Comparison of ENCODE assay signal across 13 cellular contexts in genomic region chr11:133745791-133746190, GRCh38.
DNase-seq lines count a peak whose midpoint lies in the region; TF ChIP-seq lines count a peak whose summit lies in the region.
"Had no signal": no experiment of that assay in that cellular context is flagged by ENCODE, and none has a peak within 500 bp of the region (broad histone marks: within the 10 kb centered on the region; RNA-seq: fewer than 3 reads in every experiment).

No MANE protein-coding gene starts in this region.

- H3K4me3 ChIP-seq in BLaER1 (no peak overlapping the region), sigmoid colon (no peak overlapping the region), Karpas-422 (ENCODE audit: low read length) (no peak overlapping the region)
- H3K4me3 ChIP-seq: HAP-1 had no signal

- H3K36me3 ChIP-seq in BLaER1 (no peaks in the 10 kb centered on the region), sigmoid colon (no peaks in the 10 kb centered on the region), Karpas-422 (ENCODE audit: insufficient read depth, low read length) (no peaks in the 10 kb centered on the region)
- H3K36me3 ChIP-seq: BE2C, HAP-1 had no signal

- H3K27ac ChIP-seq in BLaER1 (peak overlapping the region; percentile 85), sigmoid colon (no peak overlapping the region), Karpas-422 (ENCODE audit: low read length) (no peak overlapping the region)

- DNase-seq in DMS 273 treated with DMSO at 0.1 percent for 48 hours (lab: John Stamatoyannopoulos, UW) (peak; percentile 32), superior temporal gyrus (ENCODE audit: extremely low spot score) (peak; percentile 48), sigmoid colon (no peak), Karpas-422 (no peak), GF-D8 (lab: John Stamatoyannopoulos, UW) (no peak)
- DNase-seq: BE2C; Caco-2; CD8-positive, alpha-beta memory T cell; DMS79 had no signal

- peak overlapping the region in 4 of 5 experiments; percentile 34 to 97 (median 74) for H3K27ac Mint-ChIP-seq in brain
- H3K27ac Mint-ChIP-seq: CD8-positive, alpha-beta memory T cell; IgD-negative memory B cell had no signal

- H4K20me1 ChIP-seq in BLaER1 (no peaks in the 10 kb centered on the region), Karpas-422 (ENCODE audit: insufficient read depth, low read depth, low read length) (no peaks in the 10 kb centered on the region)

- no peaks in the 10 kb centered on the region for H3K36me3 Mint-ChIP-seq in brain
- H3K36me3 Mint-ChIP-seq: CD8-positive, alpha-beta memory T cell; IgD-negative memory B cell had no signal

- intact Hi-C loops in sigmoid colon (cut with DNase I): no loop called here

- peak overlapping the region; percentile 53; the same call in 1 of the 2 replicates for H3K9ac ChIP-seq in BLaER1
- H3K9ac ChIP-seq in Karpas-422 (ENCODE audit: low read length): no peak overlapping the region

- no peaks in the 10 kb centered on the region for H3K27me3 Mint-ChIP-seq in brain

- no peaks in the 10 kb centered on the region for H3K79me2 ChIP-seq in Karpas-422 (ENCODE audit: low read length)

- H3K4me2 ChIP-seq in BLaER1 (peak overlapping the region; percentile 84), Karpas-422 (ENCODE audit: low read depth, low read length, poor library complexity, severe bottlenecking) (no peak overlapping the region)

- peaks cover 51% of the 10 kb centered on the region for H3K4me1 ChIP-seq in BLaER1
- no peaks in the 10 kb centered on the region for H3K4me1 ChIP-seq in sigmoid colon
- no peaks in the 10 kb centered on the region for H3K4me1 ChIP-seq in Karpas-422 (ENCODE audit: low read length)
- H3K4me1 ChIP-seq: BE2C, Caco-2, HAP-1 had no signal

- peak overlapping the region in 1 of 5 experiments; percentile 17 for H3K4me3 Mint-ChIP-seq in brain
- H3K4me3 Mint-ChIP-seq: CD8-positive, alpha-beta memory T cell; IgD-negative memory B cell had no signal

- peaks cover 38% of the 10 kb centered on the region for H3K4me1 Mint-ChIP-seq in brain
- H3K4me1 Mint-ChIP-seq: CD8-positive, alpha-beta memory T cell had no signal

- TF ChIP-seq EP300 in sigmoid colon (IDR thresholded peaks at IDR 0.05): no peak

- WGBS in sigmoid colon, 2 donors: 71 to 75% methylated on average over 4 of the region's 4 CpGs

- peaks cover 0 to 12% (median 3%) of the 10 kb centered on the region in 5 experiments for H3K9me3 Mint-ChIP-seq in brain

- TF ChIP-seq CTCF in brain (conservative IDR thresholded peaks at IDR 0.05) (no peak), sigmoid colon (IDR thresholded peaks at IDR 0.05) (no peak)

- H3K27me3 ChIP-seq in BLaER1 (no peaks in the 10 kb centered on the region), sigmoid colon (peaks cover 0 to 3% (median 0%) of the 10 kb centered on the region in 3 donors), Karpas-422 (ENCODE audit: low read length) (no peaks in the 10 kb centered on the region)

- H2AFZ ChIP-seq in Karpas-422 (ENCODE audit: low read length): no peak overlapping the region

- H3K9me2 ChIP-seq in Karpas-422 (replicated peaks; ENCODE audit: insufficient read depth, low read length): no peaks in the 10 kb centered on the region

- TF ChIP-seq POLR2A in sigmoid colon (IDR thresholded peaks at IDR 0.05): no peak

- no peaks in the 10 kb centered on the region; the same call in 1 of the 2 replicates for H3K9me3 ChIP-seq in BLaER1
- no peaks in the 10 kb centered on the region for H3K9me3 ChIP-seq in sigmoid colon
- no peaks in the 10 kb centered on the region for H3K9me3 ChIP-seq in Karpas-422 (ENCODE audit: low read length)
- H3K9me3 ChIP-seq: BE2C, Caco-2, HAP-1 had no signal

Comparison
In these comparisons a context has a peak if more than half of its experiments do, and no peak if none do; other contexts are left out.
1. DNase-seq: peak in DMS 273 treated with DMSO at 0.1 percent for 48 hours (single experiment) and superior temporal gyrus (single experiment); none in sigmoid colon (single experiment), Karpas-422 (single experiment) and GF-D8 (single experiment).